ENCODE assay signal across 1 cellular context in genomic region chr9:35844628-35845301, GRCh38.
TF ChIP-seq lines count a peak whose summit lies in the region.

No MANE protein-coding gene starts in this region.

TF ChIP-seq in SK-N-SH, 30 proteins besides CTCF, POLR2A, EP300 and RAD21:
- TF ChIP-seq USF2 (IDR thresholded peaks at IDR 0.05; ENCODE audit: borderline replicate concordance, low read depth, low read length) (no peak), MAX (IDR thresholded peaks at IDR 0.05; ENCODE audit: low read depth) (peak; percentile 41; the same call in 1 of the 2 replicates), POLR2AphosphoS5 (IDR thresholded peaks at IDR 0.05; ENCODE audit: low read depth, low read length) (no peak), NRF1 (IDR thresholded peaks at IDR 0.05; ENCODE audit: low read depth, low read length) (no peak), SIN3A (IDR thresholded peaks at IDR 0.05; ENCODE audit: borderline replicate concordance, low read depth, low read length) (no peak), FOXM1 (IDR thresholded peaks at IDR 0.05; ENCODE audit: low read depth) (no peak), RFX5 (IDR thresholded peaks at IDR 0.05; ENCODE audit: low read length) (no peak), JUND (IDR thresholded peaks at IDR 0.05) (no peak), RXRA (IDR thresholded peaks at IDR 0.05; ENCODE audit: borderline replicate concordance, low read depth) (no peak), MXI1 (IDR thresholded peaks at IDR 0.05; ENCODE audit: low read depth, low read length) (no peak), FOXJ3 (CRISPR knock-in tag; IDR thresholded peaks at IDR 0.05) (no peak), FOSL2 (IDR thresholded peaks at IDR 0.05; ENCODE audit: borderline replicate concordance, low read depth) (peak; percentile 42; the same call in 1 of the 2 replicates), SMC3 (IDR thresholded peaks at IDR 0.05; ENCODE audit: low read depth, low read length) (no peak), ELF1 (IDR thresholded peaks at IDR 0.05) (peak; percentile 33; the same call in 1 of the 2 replicates), MEF2A (IDR thresholded peaks at IDR 0.05; ENCODE audit: borderline replicate concordance, low read depth) (no peak), PBX3 (IDR thresholded peaks at IDR 0.05) (0 out of 2 replicates have a peak, but pooled peaks have one; percentile 11), TEAD4 (IDR thresholded peaks at IDR 0.05; ENCODE audit: borderline replicate concordance, insufficient read depth) (no peak), NFIC (IDR thresholded peaks at IDR 0.05; ENCODE audit: borderline replicate concordance) (peak; percentile 84), ZBTB33 (IDR thresholded peaks at IDR 0.05; ENCODE audit: borderline replicate concordance, low read depth) (no peak), TCF12 (IDR thresholded peaks at IDR 0.05) (peak; percentile 52), GABPA (IDR thresholded peaks at IDR 0.05; ENCODE audit: low read depth) (peak; percentile 19; the same call in 1 of the 2 replicates), USF1 (IDR thresholded peaks at IDR 0.05; ENCODE audit: borderline replicate concordance, low read depth) (no peak)
